Comparison of ENCODE assay signal across 16 cellular contexts in genomic region chr7:77444123-77444522, GRCh38. TPM values are rescaled to one million over a fixed set of nuclear protein-coding genes. Genes with fewer than 3 reads are reported as not detected.
DNase-seq lines count a peak whose midpoint lies in the region; ATAC-seq and TF ChIP-seq lines count a peak whose summit lies in the region.
"Had no signal": no experiment of that assay in that cellular context is flagged by ENCODE, and none has a peak within 500 bp of the region (broad histone marks: within the 10 kb centered on the region; RNA-seq: fewer than 3 reads in every experiment).

No MANE protein-coding gene starts in this region.

- H3K4me3 ChIP-seq in SJCRH30: no peak overlapping the region
- no peak overlapping the region for H3K4me3 ChIP-seq in gastrocnemius medialis
- H3K4me3 ChIP-seq: BLaER1 treated with 17β-estradiol and CSF1 and Interleukin-3, amounts not matched to agents 10 nM and 100 nM; testis had no signal

- no peaks in the 10 kb centered on the region for H3K9me3 Mint-ChIP-seq in natural killer cell
- H3K9me3 Mint-ChIP-seq: H9 had no signal

- H3K36me3 Mint-ChIP-seq in natural killer cell: no peaks in the 10 kb centered on the region

- DNase-seq in HCEC 1CT (peak; percentile 67), SJCRH30 (peak; percentile 94 to 98), hepatic stellate cell (ENCODE audit: low spot score) (peak; percentile 27), gastrocnemius medialis (no peak), left colon (no peak), natural killer cell (no peak)
- DNase-seq: activated CD4-positive, CD25-positive, alpha-beta regulatory T cell; H9; NCI-H1105; T-helper 1 cell; testis had no signal

- H3K27me3 Mint-ChIP-seq in natural killer cell (ENCODE audit: low read depth in 2 of 2): no peaks in the 10 kb centered on the region

- TF ChIP-seq CTCF in gastrocnemius medialis (IDR thresholded peaks at IDR 0.05 in 4 of 5, conservative IDR thresholded peaks at IDR 0.05 in 1 of 5): no peak
- no peak for TF ChIP-seq CTCF in natural killer cell (IDR thresholded peaks at IDR 0.05)

- H3K36me3 ChIP-seq in SJCRH30 (no peaks in the 10 kb centered on the region), gastrocnemius medialis (no peaks in the 10 kb centered on the region)
- H3K36me3 ChIP-seq: BLaER1 treated with 17β-estradiol and CSF1 and Interleukin-3, amounts not matched to agents 10 nM and 100 nM had no signal

- H3K4me1 ChIP-seq in SJCRH30 (peaks cover 48% of the 10 kb centered on the region), gastrocnemius medialis (no peaks in the 10 kb centered on the region)
- H3K4me1 ChIP-seq: parathyroid adenoma, testis had no signal

- H3K27ac ChIP-seq in SJCRH30 (peak overlapping the region; percentile 99), gastrocnemius medialis (no peak overlapping the region)
- H3K27ac ChIP-seq: parathyroid adenoma, testis had no signal

- H3K4me1 Mint-ChIP-seq in natural killer cell: peaks cover 12 to 13% of the 10 kb centered on the region in 2 donors

- H3K4me3 Mint-ChIP-seq in natural killer cell: no peak overlapping the region
- H3K4me3 Mint-ChIP-seq: H9 had no signal

- in situ Hi-C loops in gastrocnemius medialis (cut with MboI; ENCODE audit: low sequenced_read_pairs in 4 of 4): no loop called here

- H3K27ac Mint-ChIP-seq in natural killer cell: no peak overlapping the region

- intact Hi-C loops in gastrocnemius medialis (cut with DNase I; ENCODE audit: low total_unique reads) (no loop called here), left colon (cut with DNase I, micrococcal nuclease) (no loop called here), natural killer cell (cut with micrococcal nuclease) (no loop called here)

- no peaks in the 10 kb centered on the region for H3K27me3 ChIP-seq in SJCRH30
- no peaks in the 10 kb centered on the region for H3K27me3 ChIP-seq in gastrocnemius medialis
- H3K27me3 ChIP-seq: BLaER1 treated with 17β-estradiol and CSF1 and Interleukin-3, amounts not matched to agents 10 nM and 100 nM; testis had no signal

- TF ChIP-seq POLR2A in gastrocnemius medialis (IDR thresholded peaks at IDR 0.05): no peak

- ATAC-seq in gastrocnemius medialis (peak; percentile 51), HG03095 (IDR thresholded peaks at IDR 0.05; ENCODE audit: unreplicated experiment) (no peak), left colon (no peak), natural killer cell (no peak), esophagus mucosa (no peak)
- ATAC-seq: Panc1 had no signal

- H3K9me3 ChIP-seq in SJCRH30 (replicated peaks) (no peaks in the 10 kb centered on the region), gastrocnemius medialis (no peaks in the 10 kb centered on the region)
- H3K9me3 ChIP-seq: BLaER1 treated with 17β-estradiol and CSF1 and Interleukin-3, amounts not matched to agents 10 nM and 100 nM; testis had no signal

RNA-seq across cellular contexts. Expression of gene GSAP, which starts 28.0 kb away (rescaled TPM):
- not detected in 2 replicates for total RNA-seq in SJCRH30 (2014; rRNA removed; shearing (Covaris generic))
- total RNA-seq in gastrocnemius medialis: 1 to 10 TPM; 1.2 to 8.3 (median 2.5) TPM
- 1 to 10 TPM; 7.9 to 8.0 TPM for total RNA-seq in left colon
- total RNA-seq in natural killer cell: 100 to 1,000 TPM; 202 to 302 (median 301) TPM
- total RNA-seq in esophagus mucosa: 9.8 TPM

Comparison
In these comparisons a context has a peak if more than half of its experiments do, and no peak if none do; other contexts are left out.
1. DNase-seq: peak in HCEC 1CT (single experiment), SJCRH30 (2 of 2) and hepatic stellate cell (single experiment); none in gastrocnemius medialis (0 of 2), left colon (0 of 2) and natural killer cell (single experiment).
2. ATAC-seq: peak in gastrocnemius medialis (2 of 2); none in HG03095 (single experiment), left colon (single experiment), natural killer cell (0 of 3) and esophagus mucosa (single experiment).
3. RNA of gene GSAP, which starts 28.0 kb away (total RNA-seq): 202 to 302 TPM in natural killer cell; 9.8 TPM in esophagus mucosa (single experiment), 7.9 to 8.0 TPM in left colon, 1.2 to 8.3 TPM in gastrocnemius medialis and not detected in SJCRH30; every median in the first group is over 10 times any median in the second.